ENCODE assay signal across 20 cellular contexts in genomic region chr7:47471358-47471703, GRCh38.
DNase-seq lines count a peak whose midpoint lies in the region; ATAC-seq and TF ChIP-seq lines count a peak whose summit lies in the region.
"Had no signal": no experiment of that assay in that cellular context is flagged by ENCODE, and none has a peak within 500 bp of the region (broad histone marks: within the 10 kb centered on the region; RNA-seq: fewer than 3 reads in every experiment).

No MANE protein-coding gene starts in this region.

- H3K27ac ChIP-seq in GM23338 (ENCODE audit: low read depth) (no peak overlapping the region), body of pancreas (peak overlapping the region; percentile 89 to 97 (median 91)), thyroid gland (peak overlapping the region; percentile 42 to 80 (median 76))
- H3K27ac ChIP-seq: WERI-Rb-1 had no signal

- H3K9me3 ChIP-seq in body of pancreas (no peaks in the 10 kb centered on the region), thyroid gland (no peaks in the 10 kb centered on the region)
- H3K9me3 ChIP-seq: prostate gland had no signal

- H3K9me3 Mint-ChIP-seq in GM23338 = no peaks in the 10 kb centered on the region
- peaks cover 10% of the 10 kb centered on the region for H3K9me3 Mint-ChIP-seq in mesothelial cell of epicardium
- H3K9me3 Mint-ChIP-seq: activated CD4-positive, alpha-beta memory T cell treated with anti-CD3 and anti-CD28 coated beads for 36 hours; activated naive CD4-positive, alpha-beta T cell treated with anti-CD3 and anti-CD28 coated beads for 36 hours; activated T-cell treated with anti-CD3 and anti-CD28 coated beads, Interleukin-2, amount 50 U/mL, for 4 hours; endodermal cell; naive thymus-derived CD8-positive, alpha-beta T cell had no signal

- peaks cover 39% of the 10 kb centered on the region for H3K4me1 Mint-ChIP-seq in GM23338
- H3K4me1 Mint-ChIP-seq in mesothelial cell of epicardium = peaks cover 20% of the 10 kb centered on the region

- no peak overlapping the region for H3K27ac Mint-ChIP-seq in GM23338
- H3K27ac Mint-ChIP-seq in mesothelial cell of epicardium = peak overlapping the region; percentile 86
- H3K27ac Mint-ChIP-seq: activated CD4-positive, alpha-beta memory T cell treated with anti-CD3 and anti-CD28 coated beads for 36 hours; activated naive CD4-positive, alpha-beta T cell treated with anti-CD3 and anti-CD28 coated beads for 36 hours had no signal

- peaks cover 17% of the 10 kb centered on the region for H4K20me1 ChIP-seq in GM23338 (replicated peaks; ENCODE audit: insufficient read depth)

- peak overlapping the region; percentile 6 for H3K4me2 ChIP-seq in GM23338
- H3K4me2 ChIP-seq: smooth muscle cell had no signal

- no peak overlapping the region for H3K4me3 ChIP-seq in GM23338
- no peak overlapping the region for H3K4me3 ChIP-seq in body of pancreas
- H3K4me3 ChIP-seq in thyroid gland (replicated peaks in 1 of 3) = no peak overlapping the region
- H3K4me3 ChIP-seq: heart left ventricle, prostate gland, smooth muscle cell had no signal

- no peak for TF ChIP-seq CTCF in GM23338 (conservative IDR thresholded peaks at IDR 0.05; ENCODE audit: low read depth in 2 of 2)
- TF ChIP-seq CTCF in body of pancreas (IDR thresholded peaks at IDR 0.05) = no peak
- TF ChIP-seq CTCF in mesothelial cell of epicardium (IDR thresholded peaks at IDR 0.05; ENCODE audit: unreplicated experiment) = no peak
- no peak for TF ChIP-seq CTCF in thyroid gland (IDR thresholded peaks at IDR 0.05)

- no peak overlapping the region for H2AFZ ChIP-seq in GM23338

- no peaks in the 10 kb centered on the region for H3K27me3 ChIP-seq in GM23338 (ENCODE audit: insufficient read depth)
- H3K27me3 ChIP-seq in body of pancreas = no peaks in the 10 kb centered on the region
- H3K27me3 ChIP-seq in thyroid gland = no peaks in the 10 kb centered on the region
- H3K27me3 ChIP-seq: heart left ventricle had no signal

- H3K36me3 Mint-ChIP-seq in GM23338 (ENCODE audit: low read depth) (no peaks in the 10 kb centered on the region), mesothelial cell of epicardium (peaks cover 30% of the 10 kb centered on the region)
- H3K36me3 Mint-ChIP-seq: activated CD4-positive, alpha-beta memory T cell treated with anti-CD3 and anti-CD28 coated beads for 36 hours; naive thymus-derived CD8-positive, alpha-beta T cell had no signal

- TF ChIP-seq POLR2A in body of pancreas (IDR thresholded peaks at IDR 0.05) (no peak), thyroid gland (IDR thresholded peaks at IDR 0.05) (no peak)

- peaks cover 7% of the 10 kb centered on the region; the same call in 1 of the 2 replicates for H3F3A ChIP-seq in GM23338 (replicated peaks; ENCODE audit: low read depth)

- WGBS in body of pancreas, 2 donors = 56 to 83% methylated on average over 4 to 9 of the region's 9 CpGs
- 92 to 96% methylated on average over 4 to 8 of the region's 9 CpGs for WGBS in thyroid gland, 2 donors

- DNase-seq in GM23338 (ENCODE audit: low spot score) = no peak
- no peak for DNase-seq in body of pancreas
- DNase-seq in mesothelial cell of epicardium (ENCODE audit: low spot score in 2 of 2, unreplicated experiment in 2 of 2) = no peak
- DNase-seq in thyroid gland = no peak
- DNase-seq in NCI-H1105 (lab: John Stamatoyannopoulos, UW) = no peak
- DNase-seq in activated CD8-positive, alpha-beta memory T cell treated with anti-CD3 and anti-CD28 coated beads, Interleukin-2, amount 50 U/mL, for 4 hours = no peak
- no peak for DNase-seq in NCI-H526 treated with DMSO at 0.1 percent for 48 hours (lab: John Stamatoyannopoulos, UW)
- DNase-seq: activated CD4-positive, alpha-beta memory T cell treated with anti-CD3 and anti-CD28 coated beads for 36 hours; activated naive CD4-positive, alpha-beta T cell treated with anti-CD3 and anti-CD28 coated beads for 36 hours; activated T-cell treated with anti-CD3 and anti-CD28 coated beads, Interleukin-2, amount 50 U/mL, for 4 hours; anterior cingulate cortex; cerebellar nuclear complex; heart left ventricle; Karpas-422; stimulated activated CD4-positive, alpha-beta T cell treated with anti-CD3 and anti-CD28 coated beads, Interleukin-4, amount 100 ng/mL, for 4 hours; WERI-Rb-1 had no signal

- H3K36me3 ChIP-seq in GM23338 (ENCODE audit: insufficient read depth) (no peaks in the 10 kb centered on the region), body of pancreas (replicated peaks in 1 of 2; ENCODE audit: insufficient read depth in 1 of 2, low read depth in 2 of 2) (no peaks in the 10 kb centered on the region), thyroid gland (no peaks in the 10 kb centered on the region)
- H3K36me3 ChIP-seq: prostate gland, WERI-Rb-1 had no signal

- ATAC-seq in GM23338 (no peak), body of pancreas (no peak)
- ATAC-seq: activated T-cell treated with anti-CD3 and anti-CD28 coated beads, Interleukin-2, amount 50 U/mL, for 4 hours; heart left ventricle; naive thymus-derived CD8-positive, alpha-beta T cell had no signal

- H3K4me3 Mint-ChIP-seq in GM23338 (no peak overlapping the region), mesothelial cell of epicardium (no peak overlapping the region)
- H3K4me3 Mint-ChIP-seq: activated CD4-positive, alpha-beta memory T cell treated with anti-CD3 and anti-CD28 coated beads for 36 hours; activated naive CD4-positive, alpha-beta T cell treated with anti-CD3 and anti-CD28 coated beads for 36 hours; activated T-cell treated with anti-CD3 and anti-CD28 coated beads, Interleukin-2, amount 50 U/mL, for 4 hours; naive thymus-derived CD8-positive, alpha-beta T cell had no signal

- peaks cover 22% of the 10 kb centered on the region for H3K27me3 Mint-ChIP-seq in GM23338 (ENCODE audit: insufficient read depth, low read depth, poor library complexity)
- no peaks in the 10 kb centered on the region for H3K27me3 Mint-ChIP-seq in mesothelial cell of epicardium (ENCODE audit: low read depth)
- H3K27me3 Mint-ChIP-seq: activated CD4-positive, alpha-beta memory T cell treated with anti-CD3 and anti-CD28 coated beads for 36 hours had no signal

- peaks cover 19% of the 10 kb centered on the region for H3K79me2 ChIP-seq in GM23338 (replicated peaks; ENCODE audit: insufficient read depth)

- no peaks in the 10 kb centered on the region for H3K9me2 ChIP-seq in GM23338 (ENCODE audit: insufficient read depth)

- peaks cover 26% of the 10 kb centered on the region for H3K4me1 ChIP-seq in GM23338 (ENCODE audit: insufficient read depth)
- peaks cover 98% of the 10 kb centered on the region for H3K4me1 ChIP-seq in body of pancreas
- peaks cover 24 to 40% of the 10 kb centered on the region in 2 donors for H3K4me1 ChIP-seq in thyroid gland

- intact Hi-C loops in body of pancreas (cut with DNase I) = loop anchor here (10.0 kb wide), 1 partner anchor 103 kb away; no protein-coding TSS in a partner anchor
- intact Hi-C loops in thyroid gland (cut with DNase I) = no loop called here
